24 cellular contexts compared by ENCODE assay signal in the genomic region with DNA sequence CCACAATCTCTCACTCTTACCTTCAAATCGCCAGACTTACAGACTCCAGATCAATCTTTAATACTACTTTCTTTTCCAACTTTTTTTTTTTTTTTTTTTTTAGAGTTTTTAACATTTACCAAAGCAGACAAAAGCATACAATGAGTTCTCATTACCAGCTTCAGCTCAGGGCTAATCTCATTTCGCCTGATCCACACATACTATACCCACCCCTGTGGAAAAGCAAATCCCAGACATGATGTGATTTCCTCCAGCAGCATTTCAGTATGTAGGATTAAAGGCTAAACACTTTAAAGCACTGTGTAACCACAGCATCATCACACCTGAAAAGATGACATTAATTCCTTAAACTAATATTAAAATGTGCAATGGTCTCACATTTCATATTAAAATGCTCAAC.
DNase-seq lines count a peak whose midpoint lies in the region; FAIRE-seq and TF ChIP-seq lines count a peak whose summit lies in the region.
"Had no signal": no experiment of that assay in that cellular context is flagged by ENCODE, and none has a peak within 500 bp of the region (broad histone marks: within the 10 kb centered on the region; RNA-seq: fewer than 3 reads in every experiment).

No MANE protein-coding gene starts in this region.

- no peak for TF ChIP-seq CTCF in D721Med (IDR thresholded peaks at IDR 0.05; ENCODE audit: insufficient read depth, missing control alignments)
- no peak for TF ChIP-seq CTCF in endothelial cell (IDR thresholded peaks at IDR 0.05; ENCODE audit: unreplicated experiment)
- TF ChIP-seq CTCF in retinal pigment epithelial cell (conservative IDR thresholded peaks at IDR 0.05; ENCODE audit: low read depth, low read length) = no peak

- CTCF ChIA-PET in activated CD4-positive, alpha-beta T cell treated with anti-CD3 and anti-CD28 coated beads, Interleukin-2, amount 10 ng/mL, durations not matched to agents 7 days and 5 days (lab: Charles Lee) = no interaction called here

- H3K36me3 Mint-ChIP-seq in endothelial cell (ENCODE audit: low read depth, unreplicated experiment) = peaks cover 26% of the 10 kb centered on the region
- no peaks in the 10 kb centered on the region for H3K36me3 Mint-ChIP-seq in activated CD4-positive, alpha-beta T cell treated with anti-CD3 and anti-CD28 coated beads, Interleukin-2, amount 10 ng/mL, durations not matched to agents 7 days and 5 days (ENCODE audit: low read depth)

- H3K4me3 ChIP-seq in SK-N-MC = no peak overlapping the region
- no peak overlapping the region for H3K4me3 ChIP-seq in retinal pigment epithelial cell (ENCODE audit: low read length)
- H3K4me3 ChIP-seq: GM12878, GM23248, K562 had no signal

- no peaks in the 10 kb centered on the region for H3K9me3 ChIP-seq in SK-N-MC (ENCODE audit: low read depth, low read length)

- H3K9ac ChIP-seq in SK-N-MC (ENCODE audit: insufficient read length) = no peak overlapping the region
- H3K9ac ChIP-seq: GM23248 had no signal

- peak overlapping the region; percentile 33 for H3K4me3 Mint-ChIP-seq in endothelial cell (ENCODE audit: unreplicated experiment)
- H3K4me3 Mint-ChIP-seq in activated CD4-positive, alpha-beta T cell treated with anti-CD3 and anti-CD28 coated beads, Interleukin-2, amount 10 ng/mL, durations not matched to agents 7 days and 5 days = no peak overlapping the region
- H3K4me3 Mint-ChIP-seq: CD4-positive, alpha-beta T cell had no signal

- peak; percentile 38 for FAIRE-seq in D721Med (lab: Jason Lieb, UNC)
- FAIRE-seq: A204.1, GM12878, GM18507, H54, HTR-8/SVneo, K562 had no signal

- POLR2A ChIA-PET in activated CD4-positive, alpha-beta T cell treated with anti-CD3 and anti-CD28 coated beads, Interleukin-2, amount 10 ng/mL, durations not matched to agents 7 days and 5 days (lab: Charles Lee) = no interaction called here

- peaks cover 92% of the 10 kb centered on the region for H3K36me3 ChIP-seq in SK-N-MC (ENCODE audit: insufficient read depth, low read length)

- DNase-seq in D721Med (ENCODE audit: insufficient read length, low spot score) = peak; percentile 32
- DNase-seq in SK-N-MC (ENCODE audit: low read depth, low spot score) = no peak
- no peak for DNase-seq in endothelial cell (ENCODE audit: low spot score)
- peak; percentile 81 for DNase-seq in retinal pigment epithelial cell (ENCODE audit: low read depth)
- DNase-seq in stimulated activated naive CD4-positive, alpha-beta T cell treated with Interleukin-2 at 50 U/mL for 16 hours (lab: John Stamatoyannopoulos, UW) = no peak
- no peak for DNase-seq in iPS-NIHi11 (ENCODE audit: low spot score)
- DNase-seq in HK-2 (ENCODE audit: unreplicated experiment) = no peak
- no peak for DNase-seq in activated CD4-positive, alpha-beta T cell treated with anti-CD3 and anti-CD28 coated beads, Interleukin-2, amount 10 ng/mL, durations not matched to agents 7 days and 5 days
- DNase-seq: AML-193; CD4-positive, alpha-beta T cell; DMS 273 treated with DMSO at 0.1 percent for 48 hours; DMS53; DND-41; EL; GM23248; HCEC 1CT; IMR-90 had no signal

- no peaks in the 10 kb centered on the region for H3K9me3 Mint-ChIP-seq in endothelial cell (ENCODE audit: unreplicated experiment)
- no peaks in the 10 kb centered on the region for H3K9me3 Mint-ChIP-seq in activated CD4-positive, alpha-beta T cell treated with anti-CD3 and anti-CD28 coated beads, Interleukin-2, amount 10 ng/mL, durations not matched to agents 7 days and 5 days
- H3K9me3 Mint-ChIP-seq: CD4-positive, alpha-beta T cell had no signal

- H3K27me3 Mint-ChIP-seq in endothelial cell (ENCODE audit: unreplicated experiment) = peaks cover 4% of the 10 kb centered on the region
- H3K27me3 Mint-ChIP-seq in activated CD4-positive, alpha-beta T cell treated with anti-CD3 and anti-CD28 coated beads, Interleukin-2, amount 10 ng/mL, durations not matched to agents 7 days and 5 days = no peaks in the 10 kb centered on the region
- H3K27me3 Mint-ChIP-seq: CD4-positive, alpha-beta T cell had no signal

- peaks cover 2% of the 10 kb centered on the region for H3K4me1 Mint-ChIP-seq in endothelial cell (ENCODE audit: unreplicated experiment)
- H3K4me1 Mint-ChIP-seq in activated CD4-positive, alpha-beta T cell treated with anti-CD3 and anti-CD28 coated beads, Interleukin-2, amount 10 ng/mL, durations not matched to agents 7 days and 5 days = peaks cover 9% of the 10 kb centered on the region

- H3K27ac ChIP-seq in SK-N-MC = peak overlapping the region; percentile 62; the same call in 1 of the 2 replicates
- H3K27ac ChIP-seq: C4-2B, GM23248 had no signal

- H3K27ac Mint-ChIP-seq in endothelial cell (ENCODE audit: unreplicated experiment) = no peak overlapping the region
- no peak overlapping the region for H3K27ac Mint-ChIP-seq in activated CD4-positive, alpha-beta T cell treated with anti-CD3 and anti-CD28 coated beads, Interleukin-2, amount 10 ng/mL, durations not matched to agents 7 days and 5 days
- H3K27ac Mint-ChIP-seq: CD4-positive, alpha-beta T cell had no signal

Comparison
In these comparisons a context has a peak if more than half of its experiments do, and no peak if none do; other contexts are left out.
1. DNase-seq: peak in D721Med (single experiment) and retinal pigment epithelial cell (single experiment); none in SK-N-MC (single experiment), endothelial cell (single experiment), stimulated activated naive CD4-positive, alpha-beta T cell treated with Interleukin-2 at 50 U/mL for 16 hours (single experiment), iPS-NIHi11 (single experiment), HK-2 (single experiment) and activated CD4-positive, alpha-beta T cell treated with anti-CD3 and anti-CD28 coated beads, Interleukin-2, amount 10 ng/mL, durations not matched to agents 7 days and 5 days (single experiment).